Comparison of ENCODE assay signal across 1 cellular context in genomic region chr6:11096109-11096508, GRCh38.
TF ChIP-seq lines count a peak whose summit lies in the region.

No MANE protein-coding gene starts in this region.

TF ChIP-seq in H1, 55 proteins besides CTCF, POLR2A, EP300 and RAD21:
- peak; percentile 49; the same call in 1 of the 2 replicates for TF ChIP-seq CEBPB (IDR thresholded peaks at IDR 0.05; ENCODE audit: low read depth, low read length)
- no peak for TF ChIP-seq CREB1 (IDR thresholded peaks at IDR 0.05)
